8 cellular contexts compared by ENCODE assay signal in the genomic region with DNA sequence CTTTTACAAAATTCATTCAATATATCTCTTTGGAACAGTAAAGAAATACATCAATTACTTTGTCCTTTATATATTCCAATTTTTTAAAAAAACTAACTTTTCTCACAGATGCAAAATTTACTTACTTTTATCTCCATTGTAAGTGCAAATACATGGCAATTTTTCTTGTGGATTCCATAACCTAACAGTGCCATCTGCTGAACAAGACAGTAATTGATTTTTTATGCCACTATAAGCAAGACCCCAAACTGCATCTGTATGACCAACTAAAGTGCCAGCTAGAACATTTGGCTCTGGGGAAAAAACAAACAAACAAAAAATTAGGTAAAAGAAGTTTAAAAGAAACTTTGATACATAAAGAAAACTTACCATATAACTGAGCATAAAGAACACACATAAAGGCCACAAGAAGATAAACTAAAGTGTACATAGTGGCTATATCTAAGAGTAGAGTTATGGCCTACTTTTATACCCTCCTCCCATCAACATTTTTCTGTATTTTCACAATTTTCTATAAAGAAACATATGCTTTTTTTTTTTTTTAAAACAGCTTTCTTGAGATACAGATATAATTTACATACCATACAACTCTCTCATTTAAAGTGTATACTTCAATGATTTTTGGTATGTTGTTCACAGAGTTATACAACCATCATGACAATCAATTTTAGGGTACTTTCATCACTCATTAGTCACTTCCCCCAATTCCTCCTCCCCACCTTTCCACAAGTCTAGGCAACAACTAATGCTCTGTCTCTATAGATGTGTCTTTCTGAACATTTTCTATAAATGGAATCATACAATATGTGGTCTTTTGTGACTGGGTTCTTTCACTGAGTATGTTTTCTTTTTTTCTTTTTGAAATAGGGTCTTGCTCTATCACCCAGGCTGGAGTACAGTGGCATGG. TPM values are rescaled to one million over a fixed set of nuclear protein-coding genes. Genes with fewer than 3 reads are reported as not detected.
DNase-seq lines count a peak whose midpoint lies in the region; ATAC-seq, FAIRE-seq and TF ChIP-seq lines count a peak whose summit lies in the region.

No MANE protein-coding gene starts in this region.

- H3K4me3 ChIP-seq in BE2C (ENCODE audit: low read depth, low read length) (no peak overlapping the region), SU-DHL-6 (ENCODE audit: insufficient read depth, low read length, poor library complexity, severe bottlenecking) (no peak overlapping the region), kidney (ENCODE audit: low read length in 2 of 2) (no peak overlapping the region)

- H3K36me3 ChIP-seq in BE2C (peaks cover 24% of the 10 kb centered on the region), SU-DHL-6 (ENCODE audit: low read length) (peaks cover 46% of the 10 kb centered on the region), kidney (ENCODE audit: control insufficient read depth in 1 of 2, insufficient read depth in 2 of 2, low read length in 2 of 2) (peaks cover 7 to 33% of the 10 kb centered on the region in 2 donors)

- H3K27ac ChIP-seq in SU-DHL-6 (ENCODE audit: low read depth, low read length), result no peak overlapping the region
- H3K27ac ChIP-seq in kidney (ENCODE audit: low read depth in 2 of 2, low read length in 2 of 2), result no peak overlapping the region

- no peaks in the 10 kb centered on the region for H3K9me3 Mint-ChIP-seq in activated T-helper 2 cell treated with anti-CD3 and anti-CD28 coated beads, Interferon-gamma antibody, Interleukin-2, Interleukin-4, amounts not matched to agents 10 μg/mL and 5 μg/mL and 100 μg/mL, durations not matched to agents 14 hours and 24 hours and 36 hours

- no peaks in the 10 kb centered on the region for H3K4me1 ChIP-seq in BE2C
- no peaks in the 10 kb centered on the region for H3K4me1 ChIP-seq in kidney (ENCODE audit: control insufficient read depth in 1 of 2, insufficient read depth in 1 of 2, low read depth in 1 of 2, low read length in 2 of 2)

- H3K27me3 ChIP-seq in BE2C (no peaks in the 10 kb centered on the region), SU-DHL-6 (ENCODE audit: low read length) (no peaks in the 10 kb centered on the region)

- peaks cover 6% of the 10 kb centered on the region for H3K4me1 Mint-ChIP-seq in activated T-helper 2 cell treated with anti-CD3 and anti-CD28 coated beads, Interferon-gamma antibody, Interleukin-2, Interleukin-4, amounts not matched to agents 10 μg/mL and 5 μg/mL and 100 μg/mL, durations not matched to agents 14 hours and 24 hours and 36 hours (ENCODE audit: low read depth)

- no peak overlapping the region for H3K4me3 Mint-ChIP-seq in activated T-helper 2 cell treated with anti-CD3 and anti-CD28 coated beads, Interferon-gamma antibody, Interleukin-2, Interleukin-4, amounts not matched to agents 10 μg/mL and 5 μg/mL and 100 μg/mL, durations not matched to agents 14 hours and 24 hours and 36 hours (ENCODE audit: low read depth)

- DNase-seq in BE2C (no peak), GM20000 (ENCODE audit: low spot score) (no peak), kidney (no peak), DMS153 treated with DMSO at 0.1 percent for 48 hours (lab: John Stamatoyannopoulos, UW; ENCODE audit: unreplicated experiment) (no peak)
- no peak for DNase-seq in activated T-helper 2 cell treated with anti-CD3 and anti-CD28 coated beads, Interferon-gamma antibody, Interleukin-2, Interleukin-4, amounts not matched to agents 10 μg/mL and 5 μg/mL and 100 μg/mL, durations not matched to agents 14 hours and 24 hours and 36 hours (ENCODE audit: low spot score)

- no peak overlapping the region for H3K27ac Mint-ChIP-seq in activated T-helper 2 cell treated with anti-CD3 and anti-CD28 coated beads, Interferon-gamma antibody, Interleukin-2, Interleukin-4, amounts not matched to agents 10 μg/mL and 5 μg/mL and 100 μg/mL, durations not matched to agents 14 hours and 24 hours and 36 hours

- no peaks in the 10 kb centered on the region for H3K9me3 ChIP-seq in BE2C
- H3K9me3 ChIP-seq in SU-DHL-6 (ENCODE audit: insufficient read depth, low read length), result no peaks in the 10 kb centered on the region
- no peaks in the 10 kb centered on the region for H3K9me3 ChIP-seq in kidney (ENCODE audit: control insufficient read depth in 1 of 2, low read length in 2 of 2)

- no peaks in the 10 kb centered on the region for H3K9me2 ChIP-seq in SU-DHL-6 (replicated peaks; ENCODE audit: insufficient read depth, low read length)

- ATAC-seq in HG02759 (IDR thresholded peaks at IDR 0.05; ENCODE audit: unreplicated experiment) (no peak), GM18868 (IDR thresholded peaks at IDR 0.05; ENCODE audit: unreplicated experiment) (no peak)

- no peaks in the 10 kb centered on the region for H3K79me2 ChIP-seq in SU-DHL-6 (ENCODE audit: insufficient read depth, low read length)

- H3F3A ChIP-seq in SU-DHL-6 (ENCODE audit: insufficient read depth), result peaks cover 10% of the 10 kb centered on the region; the same call in 1 of the 2 replicates

- peaks cover 33% of the 10 kb centered on the region for H3K36me3 Mint-ChIP-seq in activated T-helper 2 cell treated with anti-CD3 and anti-CD28 coated beads, Interferon-gamma antibody, Interleukin-2, Interleukin-4, amounts not matched to agents 10 μg/mL and 5 μg/mL and 100 μg/mL, durations not matched to agents 14 hours and 24 hours and 36 hours (ENCODE audit: low read depth)

- no peak overlapping the region for H3K4me2 ChIP-seq in SU-DHL-6 (ENCODE audit: low read depth, low read length, poor library complexity, severe bottlenecking)

- H4K20me1 ChIP-seq in SU-DHL-6 (ENCODE audit: low read depth, low read length), result no peaks in the 10 kb centered on the region

- no peak overlapping the region for H2AFZ ChIP-seq in SU-DHL-6 (ENCODE audit: low read depth, low read length, severe bottlenecking)

- no peak overlapping the region for H3K9ac ChIP-seq in SU-DHL-6 (ENCODE audit: low read length)
- no peak overlapping the region for H3K9ac ChIP-seq in kidney (ENCODE audit: low read length in 2 of 2)

- peak; percentile 58 for TF ChIP-seq CTCF in BE2C (IDR thresholded peaks at IDR 0.05; ENCODE audit: low read depth, low read length)
- TF ChIP-seq CTCF in GM20000 (IDR thresholded peaks at IDR 0.05; ENCODE audit: extremely low read depth, missing control alignments), result peak; percentile 11
- TF ChIP-seq CTCF in SU-DHL-6 (IDR thresholded peaks at IDR 0.05; ENCODE audit: insufficient read depth, low read length, poor library complexity, severe bottlenecking), result peak; percentile 28
- peak; percentile 8 for TF ChIP-seq CTCF in kidney (IDR thresholded peaks at IDR 0.05; ENCODE audit: borderline replicate concordance, extremely low read depth, insufficient read depth)

- FAIRE-seq in kidney (lab: Jason Lieb, UNC), result peak; percentile 68

- H3K27me3 Mint-ChIP-seq in activated T-helper 2 cell treated with anti-CD3 and anti-CD28 coated beads, Interferon-gamma antibody, Interleukin-2, Interleukin-4, amounts not matched to agents 10 μg/mL and 5 μg/mL and 100 μg/mL, durations not matched to agents 14 hours and 24 hours and 36 hours (ENCODE audit: low read depth), result no peaks in the 10 kb centered on the region

- intact Hi-C loops in kidney (cut with DNase I), result no loop called here
- intact Hi-C loops in activated T-helper 2 cell treated with anti-CD3 and anti-CD28 coated beads, Interferon-gamma antibody, Interleukin-2, Interleukin-4, amounts not matched to agents 10 μg/mL and 5 μg/mL and 100 μg/mL, durations not matched to agents 14 hours and 24 hours and 36 hours (cut with micrococcal nuclease), result loop anchor here (2.0 kb wide), 1 partner anchor 250 kb away; no protein-coding TSS in a partner anchor

RNA-seq across cellular contexts. Expression of a gene that starts 32.6 kb away (rescaled TPM):
- 0.97 TPM for polyA plus RNA-seq in BE2C (2012; ENCODE audit: insufficient read depth, insufficient read length, low read depth)
- total RNA-seq in kidney, result 1.6 TPM
- polyA plus RNA-seq in kidney (ENCODE audit: insufficient read depth, low read depth, low replicate concordance), result 1.8 TPM
- total RNA-seq in activated T-helper 2 cell treated with anti-CD3 and anti-CD28 coated beads, Interferon-gamma antibody, Interleukin-2, Interleukin-4, amounts not matched to agents 10 μg/mL and 5 μg/mL and 100 μg/mL, durations not matched to agents 14 hours and 24 hours and 36 hours, result 1.7 and 1.9 TPM in 2 replicates

Comparison
In these comparisons a context has a peak if more than half of its experiments do, and no peak if none do; other contexts are left out.
1. CTCF ChIP-seq: peak in every context shown above with its lines; median percentile 58 in BE2C; 28 in SU-DHL-6; 11 in GM20000; 8 in kidney.